In genomic region chr4:62953752-62954151, GRCh38 we compare ENCODE assay signal across 27 cellular contexts.
"Had no signal": no experiment of that assay in that cellular context is flagged by ENCODE, and none has a peak within 500 bp of the region (broad histone marks: within the 10 kb centered on the region; RNA-seq: fewer than 3 reads in every experiment).

No MANE protein-coding gene starts in this region.

- FAIRE-seq: kidney had no signal

- H3K4me1 Mint-ChIP-seq: naive B cell; stimulated activated memory B cell treated with anti-CD40 and anti-IgM and Interleukin-4, amounts not matched to agents 10 μg/mL and 1 μg/mL and 100 μg/mL, for 72 hours had no signal

- ATAC-seq: effector memory CD8-positive, alpha-beta T cell; gastrocnemius medialis; heart right ventricle; left cardiac atrium; left ventricle myocardium superior; right lobe of liver; stimulated activated memory B cell treated with anti-CD40 and anti-IgM and Interleukin-4, amounts not matched to agents 10 μg/mL and 1 μg/mL and 100 μg/mL, for 72 hours; upper lobe of right lung had no signal

- H3K36me3 ChIP-seq: esophagus muscularis mucosa, gastrocnemius medialis, heart right ventricle, right lobe of liver, spleen, tibial nerve, upper lobe of right lung, vagina had no signal

- H3K36me3 Mint-ChIP-seq: naive B cell; stimulated activated memory B cell treated with anti-CD40 and anti-IgM and Interleukin-4, amounts not matched to agents 10 μg/mL and 1 μg/mL and 100 μg/mL, for 72 hours had no signal

- H3K4me3 ChIP-seq: esophagus muscularis mucosa, gastrocnemius medialis, heart right ventricle, lung, psoas muscle, right lobe of liver, spleen, tibial nerve, upper lobe of right lung, vagina had no signal

- H3K9me3 ChIP-seq: esophagus muscularis mucosa, gastrocnemius medialis, right lobe of liver, tibial nerve, upper lobe of right lung, vagina had no signal

- H3K27me3 Mint-ChIP-seq: effector memory CD8-positive, alpha-beta T cell; naive B cell; stimulated activated memory B cell treated with anti-CD40 and anti-IgM and Interleukin-4, amounts not matched to agents 10 μg/mL and 1 μg/mL and 100 μg/mL, for 72 hours; stimulated activated naive CD8-positive, alpha-beta T cell treated with anti-CD3 and anti-CD28 coated beads, Interleukin-15, Interleukin-2, amounts not matched to agents 100 ng/mL and 50 ng/mL, for 24 hours had no signal

- H3K27me3 ChIP-seq: esophagus muscularis mucosa, gastrocnemius medialis, heart right ventricle, right lobe of liver, spleen, tibial nerve, upper lobe of right lung, vagina had no signal

- DNase-seq: effector memory CD8-positive, alpha-beta T cell; gastrocnemius medialis; heart right ventricle; hypothalamus; kidney; left cardiac atrium; left ventricle myocardium superior; mesenchymal stem cell; naive B cell; occipital lobe; psoas muscle; retina; right lobe of liver; spleen; stimulated activated CD4-positive, alpha-beta T cell treated with anti-CD3 and anti-CD28 coated beads, Interleukin-15, amount 100 ng/mL, for 24 hours; stimulated activated CD4-positive, alpha-beta T cell treated with anti-CD3 and anti-CD28 coated beads, Interleukin-1b, Interleukin-23, amount 100 ng/mL, for 48 hours; stimulated activated CD4-positive, alpha-beta T cell treated with anti-CD3 and anti-CD28 coated beads, Interleukin-4, amount 100 ng/mL, for 24 hours; upper lobe of right lung had no signal

- H3K9me3 Mint-ChIP-seq: nephron; stimulated activated memory B cell treated with anti-CD40 and anti-IgM and Interleukin-4, amounts not matched to agents 10 μg/mL and 1 μg/mL and 100 μg/mL, for 72 hours had no signal

- H3K27ac Mint-ChIP-seq: effector memory CD8-positive, alpha-beta T cell; naive B cell; nephron; stimulated activated memory B cell treated with anti-CD40 and anti-IgM and Interleukin-4, amounts not matched to agents 10 μg/mL and 1 μg/mL and 100 μg/mL, for 72 hours; stimulated activated naive CD8-positive, alpha-beta T cell treated with anti-CD3 and anti-CD28 coated beads, Interleukin-15, Interleukin-2, amounts not matched to agents 100 ng/mL and 50 ng/mL, for 24 hours had no signal

- H3K4me1 ChIP-seq: esophagus muscularis mucosa, gastrocnemius medialis, heart right ventricle, parathyroid adenoma, psoas muscle, right lobe of liver, spleen, tibial nerve, upper lobe of right lung, vagina had no signal

- H3K27ac ChIP-seq: epithelial cell of prostate, esophagus muscularis mucosa, gastrocnemius medialis, heart right ventricle, parathyroid adenoma, psoas muscle, right lobe of liver, spleen, tibial nerve, upper lobe of right lung, vagina had no signal

- H3K4me3 Mint-ChIP-seq: effector memory CD8-positive, alpha-beta T cell; naive B cell; nephron; stimulated activated memory B cell treated with anti-CD40 and anti-IgM and Interleukin-4, amounts not matched to agents 10 μg/mL and 1 μg/mL and 100 μg/mL, for 72 hours; stimulated activated naive CD8-positive, alpha-beta T cell treated with anti-CD3 and anti-CD28 coated beads, Interleukin-15, Interleukin-2, amounts not matched to agents 100 ng/mL and 50 ng/mL, for 24 hours had no signal
